ENCODE assay signal across 13 cellular contexts in genomic region chr1:16075337-16076002, GRCh38. TPM values are rescaled to one million over a fixed set of nuclear protein-coding genes. Genes with fewer than 3 reads are reported as not detected.
DNase-seq lines count a peak whose midpoint lies in the region; ATAC-seq, FAIRE-seq and TF ChIP-seq lines count a peak whose summit lies in the region.
"Had no signal": no experiment of that assay in that cellular context is flagged by ENCODE, and none has a peak within 500 bp of the region (broad histone marks: within the 10 kb centered on the region; RNA-seq: fewer than 3 reads in every experiment).

No MANE protein-coding gene starts in this region.

- TF ChIP-seq EP300 in SK-N-SH (IDR thresholded peaks at IDR 0.05; ENCODE audit: borderline replicate concordance in 1 of 2, low read depth in 1 of 2, low read length in 1 of 2), result no peak

- DNase-seq in SK-N-SH (no peak), MCF 10A (ENCODE audit: unreplicated experiment) (peak; percentile 86), left lung (peak in 1 of 2 donors; percentile 52), urothelium cell line (ENCODE audit: low spot score) (peak; percentile 39), osteocyte (ENCODE audit: extremely low spot score, unreplicated experiment) (no peak), mucosa of gallbladder (ENCODE audit: low spot score) (no peak), foreskin melanocyte (no peak)
- DNase-seq: activated B cell treated with CpG ODN at 0.5 μM for 24 hours, activated gamma-delta T cell, NCI-H187 had no signal

- POLR2A ChIA-PET in SK-N-SH (lab: Yijun Ruan, JAX), result no interaction called here
- POLR2A ChIA-PET in MCF 10A (lab: Yijun Ruan, JAX), result interaction anchor here (0.6 to 8.8 kb wide), 6 partner anchors 19 to 397 kb away, joined by 4 to 112 read pairs (median 4); no protein-coding TSS in a partner anchor

- H3K4me3 Mint-ChIP-seq in MCF 10A (ENCODE audit: unreplicated experiment) (peak overlapping the region; percentile 13), osteocyte (ENCODE audit: unreplicated experiment) (no peak overlapping the region)
- H3K4me3 Mint-ChIP-seq: activated B cell treated with CpG ODN at 0.5 μM for 24 hours had no signal

- no peaks in the 10 kb centered on the region for H3K9me2 ChIP-seq in SK-N-SH

- no peak overlapping the region for H3K4me3 ChIP-seq in SK-N-SH (ENCODE audit: low read depth in 2 of 2, low read length in 1 of 2)
- H3K4me3 ChIP-seq in left lung, result no peak overlapping the region
- H3K4me3 ChIP-seq: prostate gland had no signal

- no peaks in the 10 kb centered on the region for H3K36me3 Mint-ChIP-seq in MCF 10A (ENCODE audit: insufficient read depth, unreplicated experiment)
- no peaks in the 10 kb centered on the region for H3K36me3 Mint-ChIP-seq in osteocyte (ENCODE audit: unreplicated experiment)

- H3K9me3 ChIP-seq in SK-N-SH (no peaks in the 10 kb centered on the region), left lung (no peaks in the 10 kb centered on the region)
- H3K9me3 ChIP-seq: prostate gland had no signal

- no peaks in the 10 kb centered on the region for H4K20me1 ChIP-seq in SK-N-SH (ENCODE audit: insufficient read depth)

- no peaks in the 10 kb centered on the region for H3K36me3 ChIP-seq in SK-N-SH (replicated peaks in 1 of 2; ENCODE audit: control insufficient read depth in 1 of 2, insufficient read depth in 2 of 2, low read length in 1 of 2)
- H3K36me3 ChIP-seq in left lung, result no peaks in the 10 kb centered on the region
- H3K36me3 ChIP-seq: prostate gland had no signal

- WGBS in SK-N-SH (ENCODE audit: low lambda C conversion rate), result 67% methylated on average over 10 of the region's 11 CpGs

- CTCF ChIA-PET in SK-N-SH (lab: Yijun Ruan, JAX) (interaction anchor here (2.0 to 12.3 kb wide), 4 partner anchors 20 to 168 kb away, joined by 7 to 513 read pairs (median 56); no protein-coding TSS in a partner anchor), MCF 10A (lab: Yijun Ruan, JAX) (interaction anchor here (0.5 to 12.6 kb wide), 5 partner anchors 112 to 306 kb away, joined by 3 to 373 read pairs (median 3); no protein-coding TSS in a partner anchor)

- H3K27me3 ChIP-seq in SK-N-SH (ENCODE audit: insufficient read depth), result no peaks in the 10 kb centered on the region
- peaks cover 6 to 39% of the 10 kb centered on the region in 2 donors for H3K27me3 ChIP-seq in left lung

- peak overlapping the region; percentile 30; the same call in 1 of the 2 replicates for H3K9ac ChIP-seq in SK-N-SH

- TSS peak; percentile 94 for BruUV-seq in MCF 10A (replicated peaks; lab: Mats Ljungman, UMichigan)

- H3K4me1 ChIP-seq in SK-N-SH (ENCODE audit: control insufficient read depth in 1 of 2, insufficient read depth in 2 of 2, low read depth in 1 of 2, low read length in 1 of 2), result peaks cover 15 to 26% of the 10 kb centered on the region in 2 experiments; a peak in 3 of 4 replicates
- peaks cover 4 to 12% of the 10 kb centered on the region in 2 donors for H3K4me1 ChIP-seq in left lung

- FAIRE-seq in urothelium cell line (lab: Jason Lieb, UNC), result no peak

- peaks cover 43% of the 10 kb centered on the region for H3K4me1 Mint-ChIP-seq in MCF 10A (ENCODE audit: insufficient read depth, unreplicated experiment)
- peaks cover 30% of the 10 kb centered on the region for H3K4me1 Mint-ChIP-seq in osteocyte (ENCODE audit: unreplicated experiment)

- H3K27ac Mint-ChIP-seq in MCF 10A (ENCODE audit: low read depth, unreplicated experiment) (peak overlapping the region; percentile 76), osteocyte (ENCODE audit: unreplicated experiment) (no peak overlapping the region)
- H3K27ac Mint-ChIP-seq: activated B cell treated with CpG ODN at 0.5 μM for 24 hours had no signal

- H3K27ac ChIP-seq in SK-N-SH (ENCODE audit: low read depth in 2 of 2, low read length in 1 of 2), result peak overlapping the region in 1 of 2 experiments; percentile 72; a peak in 2 of 4 replicates
- H3K27ac ChIP-seq in left lung, result no peak overlapping the region
- H3K27ac ChIP-seq: prostate gland had no signal

- peaks cover 29% of the 10 kb centered on the region for H3F3A ChIP-seq in SK-N-SH (replicated peaks; ENCODE audit: insufficient read depth)

- no peak overlapping the region for H2AFZ ChIP-seq in SK-N-SH (ENCODE audit: low read depth)

- H3K79me2 ChIP-seq in SK-N-SH (ENCODE audit: insufficient read depth), result no peaks in the 10 kb centered on the region

- TF ChIP-seq CTCF in SK-N-SH (IDR thresholded peaks at IDR 0.05) (no peak), MCF 10A (IDR thresholded peaks at IDR 0.05; ENCODE audit: unreplicated experiment) (no peak), left lung (IDR thresholded peaks at IDR 0.05) (no peak), osteocyte (IDR thresholded peaks at IDR 0.05) (no peak)

- H3K27me3 Mint-ChIP-seq in MCF 10A (ENCODE audit: insufficient read depth, unreplicated experiment), result no peaks in the 10 kb centered on the region
- H3K27me3 Mint-ChIP-seq in osteocyte (ENCODE audit: unreplicated experiment), result no peaks in the 10 kb centered on the region

- TF ChIP-seq RAD21 in SK-N-SH (IDR thresholded peaks at IDR 0.05; ENCODE audit: low read length), result no peak

- ATAC-seq in SK-N-SH treated with all-trans-retinoic acid at 6 μM for 48 hours (no peak), left lung (peak; percentile 39)

- no peaks in the 10 kb centered on the region for H3K9me3 Mint-ChIP-seq in MCF 10A (ENCODE audit: unreplicated experiment)
- no peaks in the 10 kb centered on the region for H3K9me3 Mint-ChIP-seq in osteocyte (ENCODE audit: unreplicated experiment)
- H3K9me3 Mint-ChIP-seq: activated B cell treated with CpG ODN at 0.5 μM for 24 hours had no signal

- intact Hi-C loops in MCF 10A (cut with micrococcal nuclease) (loop anchor here (1.0 to 5.0 kb wide), 3 partner anchors 47 to 422 kb away; no protein-coding TSS in a partner anchor), left lung (cut with DNase I) (loop anchor here (10.0 kb wide), 2 partner anchors 119 to 289 kb away; partner anchors contain the start of gene SZRD1 (in 1 of the 2))

- H3K4me2 ChIP-seq in SK-N-SH, result peak overlapping the region; percentile 64

TF ChIP-seq in SK-N-SH, 30 proteins besides CTCF, POLR2A, EP300 and RAD21 (continues in another document):
- no peak for TF ChIP-seq USF1 (IDR thresholded peaks at IDR 0.05; ENCODE audit: borderline replicate concordance, low read depth)
- TF ChIP-seq USF2 (IDR thresholded peaks at IDR 0.05; ENCODE audit: borderline replicate concordance, low read depth, low read length), result no peak

TF ChIP-seq in SK-N-SH treated with all-trans-retinoic acid at 6 μM for 48 hours, 23 proteins besides CTCF, POLR2A, EP300 and RAD21 (continues in another document):
- TF ChIP-seq CSDC2 (CRISPR knock-in tag; IDR thresholded peaks at IDR 0.05), result no peak
- no peak for TF ChIP-seq PPARA (CRISPR knock-in tag; IDR thresholded peaks at IDR 0.05; ENCODE audit: borderline replicate concordance)
- no peak for TF ChIP-seq CREB5 (CRISPR knock-in tag; IDR thresholded peaks at IDR 0.05; ENCODE audit: low read depth)
- no peak for TF ChIP-seq TOX (CRISPR knock-in tag; IDR thresholded peaks at IDR 0.05; ENCODE audit: borderline replicate concordance)
- TF ChIP-seq ZNF8 (CRISPR knock-in tag; IDR thresholded peaks at IDR 0.05), result no peak
- no peak for TF ChIP-seq ISL1 (CRISPR knock-in tag; IDR thresholded peaks at IDR 0.05)
- no peak for TF ChIP-seq CSRNP3 (CRISPR knock-in tag; IDR thresholded peaks at IDR 0.05)

RNA-seq across cellular contexts. Expression of gene FAM131C, which starts 2.0 kb away (rescaled TPM):
- polyA plus RNA-seq in SK-N-SH (2012; rRNA removed), result 0.97 and 1.6 TPM in 2 replicates
- polyA plus RNA-seq in SK-N-SH (2012; cell fraction: cytosol; rRNA removed), result 0.71 and 1.2 TPM in 2 replicates
- polyA plus RNA-seq in SK-N-SH (2012; cell fraction: nucleus; rRNA removed), result 0.95 and 2.1 TPM in 2 replicates
- 0.20 TPM in 1 of 2 replicates, not detected in the other for total RNA-seq in MCF 10A (2022)
- total RNA-seq in left lung, result not detected
- total RNA-seq in osteocyte, result 0.73 and 1.2 TPM in 2 replicates
- 4.7 TPM for total RNA-seq in mucosa of gallbladder
- total RNA-seq: activated B cell treated with CpG ODN at 0.5 μM for 24 hours, prostate gland had no signal

RNA-seq across cellular contexts. Expression of gene CLCNKB, which starts 31.9 kb away (rescaled TPM):
- polyA plus RNA-seq in SK-N-SH (2012; rRNA removed), result 0.37 and 0.41 TPM in 2 replicates
- polyA plus RNA-seq in SK-N-SH (2012; cell fraction: cytosol; rRNA removed), result 0.18 and 0.25 TPM in 2 replicates
- 2.0 and 2.4 TPM in 2 replicates for polyA plus RNA-seq in SK-N-SH (2012; cell fraction: nucleus; rRNA removed)
- total RNA-seq in MCF 10A (2022) (not detected in 2 replicates), left lung (1 to 10 TPM in 1 of 2 donors, not detected in 1; 1.1 TPM), osteocyte (0.34 TPM in 1 of 2 replicates, not detected in the other), mucosa of gallbladder (0.63 TPM)
- total RNA-seq: activated B cell treated with CpG ODN at 0.5 μM for 24 hours had no signal

RNA-seq across cellular contexts. Expression of gene CLCNKA, which starts 53.6 kb away (rescaled TPM):
- polyA plus RNA-seq in SK-N-SH (2012; rRNA removed), result 0.03 TPM in 2 replicates
- 0.01 TPM in 1 of 2 replicates, not detected in the other for polyA plus RNA-seq in SK-N-SH (2012; cell fraction: cytosol; rRNA removed)
- polyA plus RNA-seq in SK-N-SH (2012; cell fraction: nucleus; rRNA removed), result 0.24 and 0.46 TPM in 2 replicates
- not detected in 2 replicates for total RNA-seq in MCF 10A (2022)
- under 1 TPM; 0.12 to 0.39 TPM for total RNA-seq in left lung
- not detected in 2 replicates for total RNA-seq in osteocyte
- 0.32 TPM for total RNA-seq in mucosa of gallbladder
- total RNA-seq: A673 had no signal

RNA-seq across cellular contexts. Expression of gene HSPB7, which starts 57.6 kb away (rescaled TPM):
- 0.05 and 0.23 TPM in 2 replicates for polyA plus RNA-seq in SK-N-SH (2012; rRNA removed)
- polyA plus RNA-seq in SK-N-SH (2012; cell fraction: cytosol; rRNA removed), result 0.03 and 0.08 TPM in 2 replicates
- polyA plus RNA-seq in SK-N-SH (2012; cell fraction: nucleus; rRNA removed), result 0.06 and 0.11 TPM in 2 replicates
- not detected in 2 replicates for total RNA-seq in MCF 10A (2022)
- total RNA-seq in left lung, result 10 to 100 TPM in 1 of 2 donors, 1 to 10 TPM in 1; 4.2 to 22.1 TPM
- 3.4 and 4.2 TPM in 2 replicates for total RNA-seq in osteocyte
- total RNA-seq in mucosa of gallbladder, result 187 TPM
- total RNA-seq: A673, activated B cell treated with CpG ODN at 0.5 μM for 24 hours had no signal

Comparison
In these comparisons a context has a peak if more than half of its experiments do, and no peak if none do; other contexts are left out.
1. DNase-seq: peak in MCF 10A (single experiment) and urothelium cell line (single experiment); none in SK-N-SH (single experiment), osteocyte (single experiment), mucosa of gallbladder (single experiment) and foreskin melanocyte (single experiment).